In genomic region chr12:126985663-126986062, GRCh38 we compare ENCODE assay signal across 1 cellular context.
A peak's percentile ranks its signal among the peaks of the same experiment; 100 is the strongest.
DNase-seq lines count a peak whose midpoint lies in the region; ATAC-seq, FAIRE-seq and TF ChIP-seq lines count a peak whose summit lies in the region.
"Not testable (repeated sequence)": the region's sequence is repeated elsewhere in the genome, so short reads cannot be mapped to it uniquely, and the experiment has no call there.

No MANE protein-coding gene starts in this region.

- not testable (repeated sequence) for H3K9me1 ChIP-seq in K562 (ENCODE audit: control insufficient read depth, insufficient read depth, low read length)

- in situ Hi-C loops in K562 (cut with MboI): not testable (repeated sequence)

- intact Hi-C loops in K562 (cut with micrococcal nuclease): not testable (repeated sequence)

- TF ChIP-seq POLR2A in K562 (conservative IDR thresholded peaks at IDR 0.05): not testable (repeated sequence)

- CTCF ChIA-PET in K562 (lab: Yijun Ruan, JAX; ENCODE audit: low intra/inter-chr PET ratio): not testable (repeated sequence)

- not testable (repeated sequence) for H3K4me2 ChIP-seq in K562 (ENCODE audit: insufficient read depth, low read length)

- not testable (repeated sequence) for H2AFZ ChIP-seq in K562 (ENCODE audit: low read depth, low read length)

- DNase-seq in K562 (ENCODE audit: extremely low read depth in 1 of 4, low spot score in 3 of 4): not testable (repeated sequence)

- POLR2A ChIA-PET in K562 (lab: Yijun Ruan, JAX): not testable (repeated sequence)

- not testable (repeated sequence) for BruUV-seq in K562 (replicated peaks; lab: Mats Ljungman, UMichigan)

- not testable (repeated sequence) for TF ChIP-seq EP300 in K562 (IDR thresholded peaks at IDR 0.05; ENCODE audit: low read length)

- not testable (repeated sequence) for TF ChIP-seq RAD21 in K562 (CRISPR knock-in tag; conservative IDR thresholded peaks at IDR 0.05 in 1 of 2, IDR thresholded peaks at IDR 0.05 in 1 of 2)

- not testable (repeated sequence) for TF ChIP-seq CTCF in K562 (IDR thresholded peaks at IDR 0.05 in 2 of 3, conservative IDR thresholded peaks at IDR 0.05 in 1 of 3; ENCODE audit: insufficient read depth in 2 of 3, low read depth in 1 of 3, low read length in 3 of 3)

- ATAC-seq in K562: not testable (repeated sequence)

- H3K27ac ChIP-seq in K562 (ENCODE audit: extremely low read depth, low read depth, low read length): not testable (repeated sequence)

- H3K9me3 ChIP-seq in K562 (replicated peaks; ENCODE audit: control insufficient read depth, insufficient read depth, low read depth, low read length): not testable (repeated sequence)

- H3K36me3 ChIP-seq in K562 (ENCODE audit: control insufficient read depth, insufficient read depth, low read length): not testable (repeated sequence)

- FAIRE-seq in K562 (lab: Jason Lieb, UNC): not testable (repeated sequence)

- not testable (repeated sequence) for H4K20me1 ChIP-seq in K562 (replicated peaks; ENCODE audit: control insufficient read depth, insufficient read depth, low read length)

- not testable (repeated sequence) for H3K79me2 ChIP-seq in K562 (ENCODE audit: control insufficient read depth, insufficient read depth, low read length)

- H3K27me3 ChIP-seq in K562 (ENCODE audit: control insufficient read depth in 2 of 2, insufficient read depth in 2 of 2, low read length in 2 of 2): not testable (repeated sequence)

- not testable (repeated sequence) for H3K9ac ChIP-seq in K562 (ENCODE audit: insufficient read depth in 1 of 2, low read depth in 2 of 2, low read length in 2 of 2)

- H3K4me1 ChIP-seq in K562 (replicated peaks in 1 of 2; ENCODE audit: control insufficient read depth in 2 of 2, insufficient read depth in 2 of 2, low read length in 2 of 2): not testable (repeated sequence)

- H3K4me3 ChIP-seq in K562: not testable (repeated sequence)

TF ChIP-seq in K562, 482 proteins besides CTCF, POLR2A, EP300 and RAD21:
- TF ChIP-seq ZNF431 (CRISPR knock-in tag; IDR thresholded peaks at IDR 0.05): peak; percentile 90
